In genomic region chr12:115325858-115326257, GRCh38 we compare ENCODE assay signal across 1 cellular context.
TF ChIP-seq lines count a peak whose summit lies in the region.

No MANE protein-coding gene starts in this region.

TF ChIP-seq in HepG2, 621 proteins besides CTCF, POLR2A, EP300 and RAD21 (continued from another document):
- TF ChIP-seq ZNF318 (CRISPR knock-in tag; IDR thresholded peaks at IDR 0.05) (no peak), HNF4A (CRISPR knock-in tag; IDR thresholded peaks at IDR 0.05) (no peak), SOX6 (IDR thresholded peaks at IDR 0.05) (no peak), SOX6 (CRISPR knock-in tag; IDR thresholded peaks at IDR 0.05) (no peak), TIGD3 (CRISPR knock-in tag; IDR thresholded peaks at IDR 0.05; ENCODE audit: borderline replicate concordance) (no peak), RCOR2 (CRISPR knock-in tag; IDR thresholded peaks at IDR 0.05) (no peak), SRSF9 (IDR thresholded peaks at IDR 0.05; ENCODE audit: borderline replicate concordance, insufficient read depth, low read depth, low read length, poor library complexity, severe bottlenecking) (no peak), CERS6 (CRISPR knock-in tag; IDR thresholded peaks at IDR 0.05) (no peak), AKAP8 (CRISPR knock-in tag; IDR thresholded peaks at IDR 0.05) (no peak), HHEX (CRISPR knock-in tag; IDR thresholded peaks at IDR 0.05) (no peak)
